Comparison of ENCODE assay signal across 14 cellular contexts in genomic region chr14:96895658-96896271, GRCh38.
DNase-seq lines count a peak whose midpoint lies in the region; ATAC-seq, FAIRE-seq and TF ChIP-seq lines count a peak whose summit lies in the region.
"Had no signal": no experiment of that assay in that cellular context is flagged by ENCODE, and none has a peak within 500 bp of the region (broad histone marks: within the 10 kb centered on the region; RNA-seq: fewer than 3 reads in every experiment).

No MANE protein-coding gene starts in this region.

- in situ Hi-C loops in HAP-1 (cut with MboI; ENCODE audit: low sequenced_read_pairs) = no loop called here

- no peaks in the 10 kb centered on the region for H3K9me3 ChIP-seq in MM.1S (replicated peaks; ENCODE audit: insufficient read depth, low read length)
- no peaks in the 10 kb centered on the region for H3K9me3 ChIP-seq in HAP-1

- ATAC-seq in GM21360 (IDR thresholded peaks at IDR 0.05; ENCODE audit: unreplicated experiment) (peak; percentile 76), HG02885 (IDR thresholded peaks at IDR 0.05; ENCODE audit: poor library complexity, unreplicated experiment) (peak; percentile 87), HG03521 (IDR thresholded peaks at IDR 0.05; ENCODE audit: unreplicated experiment) (peak; percentile 56)
- ATAC-seq: activated CD8-positive, alpha-beta memory T cell treated with anti-CD3 and anti-CD28 coated beads, Interleukin-2, amount 10 ng/mL, durations not matched to agents 7 days and 5 days; foreskin keratinocyte had no signal

- H3K36me3 ChIP-seq in MM.1S (replicated peaks; ENCODE audit: insufficient read depth, low read length) (no peaks in the 10 kb centered on the region), HAP-1 (replicated peaks) (no peaks in the 10 kb centered on the region; the same call in 1 of the 2 replicates)

- no peak for DNase-seq in GM18507 (ENCODE audit: extremely low spot score, insufficient read length, low read depth)
- DNase-seq in MM.1S = no peak
- no peak for DNase-seq in NCI-H1092 treated with DMSO at 0.1 percent for 48 hours (lab: John Stamatoyannopoulos, UW)
- no peak for DNase-seq in occipital lobe (lab: John Stamatoyannopoulos, UW)
- no peak for DNase-seq in HAP-1 (ENCODE audit: low spot score in 2 of 2)
- DNase-seq: activated CD8-positive, alpha-beta memory T cell treated with anti-CD3 and anti-CD28 coated beads, Interleukin-2, amount 10 ng/mL, durations not matched to agents 7 days and 5 days; dermis blood vessel endothelial cell; DMS79 treated with DMSO at 0.1 percent for 48 hours; foreskin keratinocyte; NCI-H510A had no signal

- H3K4me1 ChIP-seq in MM.1S (ENCODE audit: low read length) (peaks cover 5% of the 10 kb centered on the region), HAP-1 (no peaks in the 10 kb centered on the region)
- H3K4me1 ChIP-seq: foreskin keratinocyte had no signal

- no peaks in the 10 kb centered on the region for H3F3A ChIP-seq in MM.1S (ENCODE audit: insufficient read depth, low read length)

- FAIRE-seq in GM18507 (lab: Jason Lieb, UNC) = peak; percentile 81

- H3K79me2 ChIP-seq in MM.1S (ENCODE audit: low read length) = no peaks in the 10 kb centered on the region

- no peak overlapping the region for H3K27ac ChIP-seq in MM.1S (ENCODE audit: low read length)
- H3K27ac ChIP-seq: foreskin keratinocyte had no signal

- TF ChIP-seq CTCF in MM.1S (IDR thresholded peaks at IDR 0.05; ENCODE audit: low read length) = no peak

- H4K20me1 ChIP-seq in MM.1S (ENCODE audit: insufficient read depth, low read length) = no peaks in the 10 kb centered on the region

- no peaks in the 10 kb centered on the region for H3K9me2 ChIP-seq in MM.1S (replicated peaks; ENCODE audit: insufficient read depth, low read length)

- H3K27me3 ChIP-seq in MM.1S (replicated peaks; ENCODE audit: insufficient read depth, low read length) (no peaks in the 10 kb centered on the region), HAP-1 (ENCODE audit: low read depth) (no peaks in the 10 kb centered on the region)
- H3K27me3 ChIP-seq: foreskin keratinocyte had no signal

- no peak overlapping the region for H2AFZ ChIP-seq in MM.1S (ENCODE audit: low read length)

- no peak overlapping the region for H3K4me3 ChIP-seq in MM.1S (ENCODE audit: low read length)
- no peak overlapping the region for H3K4me3 ChIP-seq in HAP-1
- H3K4me3 ChIP-seq: smooth muscle cell had no signal

- no peak overlapping the region for H3K9ac ChIP-seq in MM.1S (ENCODE audit: low read length)

- H3K4me2 ChIP-seq in MM.1S (ENCODE audit: low read depth, low read length) = no peak overlapping the region
- H3K4me2 ChIP-seq: smooth muscle cell had no signal
